Comparison of ENCODE assay signal across 1 cellular context in genomic region chr6:35919827-35920751, GRCh38.
A peak's percentile ranks its signal among the peaks of the same experiment; 100 is the strongest.
TF ChIP-seq lines count a peak whose summit lies in the region.

No MANE protein-coding gene starts in this region.

TF ChIP-seq in K562, 482 proteins besides CTCF, POLR2A, EP300 and RAD21 (continued from another document and continues in another):
- 0 out of 2 replicates have a peak, but pooled peaks have one; percentile 8 for TF ChIP-seq MGA (IDR thresholded peaks at IDR 0.05)
- no peak for TF ChIP-seq NCOR1 (IDR thresholded peaks at IDR 0.05)
- no peak for TF ChIP-seq ARID1B (IDR thresholded peaks at IDR 0.05)
- TF ChIP-seq SRF (CRISPR knock-in tag; IDR thresholded peaks at IDR 0.05) = 0 out of 4 replicates have a peak, but pooled peaks of 1 of the 2 experiments have one; percentile 16
- TF ChIP-seq RAD51 (IDR thresholded peaks at IDR 0.05; ENCODE audit: borderline replicate concordance, low read depth) = no peak
- TF ChIP-seq MAZ (CRISPR knock-in tag; conservative IDR thresholded peaks at IDR 0.05 in 1 of 2, IDR thresholded peaks at IDR 0.05 in 1 of 2) = peak; percentile 27 to 35; a peak in 2 of 4 replicates
- TF ChIP-seq ZNF140 (CRISPR knock-in tag; IDR thresholded peaks at IDR 0.05) = no peak
- TF ChIP-seq HIVEP1 (CRISPR knock-in tag; IDR thresholded peaks at IDR 0.05) = no peak
- TF ChIP-seq POLR2B (IDR thresholded peaks at IDR 0.05; ENCODE audit: low read depth, partially characterized antibody) = no peak
- TF ChIP-seq CREB1 (IDR thresholded peaks at IDR 0.05) = no peak
- TF ChIP-seq CREB1 (CRISPR knock-in tag; IDR thresholded peaks at IDR 0.05) = no peak
- TF ChIP-seq VEZF1 (CRISPR knock-in tag; IDR thresholded peaks at IDR 0.05) = peak; percentile 21; the same call in 1 of the 2 replicates
- peak; percentile 78 for TF ChIP-seq CEBPB (tag; IDR thresholded peaks at IDR 0.05)
- TF ChIP-seq ZNF717 (CRISPR knock-in tag; IDR thresholded peaks at IDR 0.05) = no peak
- no peak for TF ChIP-seq KLF13 (tag; IDR thresholded peaks at IDR 0.05; ENCODE audit: borderline replicate concordance, low read depth)
- no peak for TF ChIP-seq CCNT2 (IDR thresholded peaks at IDR 0.05; ENCODE audit: borderline replicate concordance, extremely low read depth, insufficient read length, low read depth, low read length)
- no peak for TF ChIP-seq SUPT5H (IDR thresholded peaks at IDR 0.05)
- peak; percentile 57 for TF ChIP-seq ZFP36 (IDR thresholded peaks at IDR 0.05; ENCODE audit: low read depth, low read length, partially characterized antibody)
- TF ChIP-seq CREB3L1 (IDR thresholded peaks at IDR 0.05; ENCODE audit: borderline replicate concordance, low read depth) = peak; percentile 37; the same call in 1 of the 2 replicates
- no peak for TF ChIP-seq NR2F6 (CRISPR knock-in tag; IDR thresholded peaks at IDR 0.05)
- no peak for TF ChIP-seq ZNF436 (CRISPR knock-in tag; IDR thresholded peaks at IDR 0.05)
- TF ChIP-seq FOSL1 (tag; conservative IDR thresholded peaks at IDR 0.05) = no peak
- no peak for TF ChIP-seq GABPA (tag; conservative IDR thresholded peaks at IDR 0.05; ENCODE audit: low read depth)
- TF ChIP-seq MCM5 (IDR thresholded peaks at IDR 0.05; ENCODE audit: low read depth) = no peak
- TF ChIP-seq MEIS2 (IDR thresholded peaks at IDR 0.05; ENCODE audit: partially characterized antibody) = no peak
- TF ChIP-seq MNT (conservative IDR thresholded peaks at IDR 0.05) = peak in 1 of 2 experiments; percentile 46; a peak in 2 of 4 replicates
- no peak for TF ChIP-seq RBM25 (IDR thresholded peaks at IDR 0.05; ENCODE audit: low read depth, low read length, severe bottlenecking)
- no peak for TF ChIP-seq ERF (CRISPR knock-in tag; IDR thresholded peaks at IDR 0.05)
- TF ChIP-seq NCOA1 (IDR thresholded peaks at IDR 0.05; ENCODE audit: low read depth) = 0 out of 2 replicates have a peak, but pooled peaks have one; percentile 49
- no peak for TF ChIP-seq ZNF586 (CRISPR knock-in tag; conservative IDR thresholded peaks at IDR 0.05)
- TF ChIP-seq MYBL2 (IDR thresholded peaks at IDR 0.05; ENCODE audit: low read depth) = no peak
- no peak for TF ChIP-seq MYBL2 (CRISPR knock-in tag; IDR thresholded peaks at IDR 0.05; ENCODE audit: borderline replicate concordance)
- TF ChIP-seq MCM2 (IDR thresholded peaks at IDR 0.05; ENCODE audit: low read depth) = no peak
- TF ChIP-seq HNRNPH1 (optimal IDR thresholded peaks at IDR 0.05; ENCODE audit: low read depth, low read length) = no peak
- no peak for TF ChIP-seq ZNF121 (CRISPR knock-in tag; conservative IDR thresholded peaks at IDR 0.05)
- peak; percentile 76 for TF ChIP-seq PRDM10 (IDR thresholded peaks at IDR 0.05; ENCODE audit: partially characterized antibody)
- no peak for TF ChIP-seq ZFP30 (CRISPR knock-in tag; IDR thresholded peaks at IDR 0.05; ENCODE audit: borderline replicate concordance)
- no peak for TF ChIP-seq SIN3B (IDR thresholded peaks at IDR 0.05; ENCODE audit: low read depth)
- TF ChIP-seq TEAD4 (IDR thresholded peaks at IDR 0.05; ENCODE audit: low read length) = no peak; the same call in 1 of the 2 replicates
- no peak for TF ChIP-seq TEAD4 (CRISPR knock-in tag; IDR thresholded peaks at IDR 0.05; ENCODE audit: borderline replicate concordance)
- no peak for TF ChIP-seq GTF3C2 (IDR thresholded peaks at IDR 0.05; ENCODE audit: borderline replicate concordance, extremely low read depth, insufficient read length)
